In the genomic region with DNA sequence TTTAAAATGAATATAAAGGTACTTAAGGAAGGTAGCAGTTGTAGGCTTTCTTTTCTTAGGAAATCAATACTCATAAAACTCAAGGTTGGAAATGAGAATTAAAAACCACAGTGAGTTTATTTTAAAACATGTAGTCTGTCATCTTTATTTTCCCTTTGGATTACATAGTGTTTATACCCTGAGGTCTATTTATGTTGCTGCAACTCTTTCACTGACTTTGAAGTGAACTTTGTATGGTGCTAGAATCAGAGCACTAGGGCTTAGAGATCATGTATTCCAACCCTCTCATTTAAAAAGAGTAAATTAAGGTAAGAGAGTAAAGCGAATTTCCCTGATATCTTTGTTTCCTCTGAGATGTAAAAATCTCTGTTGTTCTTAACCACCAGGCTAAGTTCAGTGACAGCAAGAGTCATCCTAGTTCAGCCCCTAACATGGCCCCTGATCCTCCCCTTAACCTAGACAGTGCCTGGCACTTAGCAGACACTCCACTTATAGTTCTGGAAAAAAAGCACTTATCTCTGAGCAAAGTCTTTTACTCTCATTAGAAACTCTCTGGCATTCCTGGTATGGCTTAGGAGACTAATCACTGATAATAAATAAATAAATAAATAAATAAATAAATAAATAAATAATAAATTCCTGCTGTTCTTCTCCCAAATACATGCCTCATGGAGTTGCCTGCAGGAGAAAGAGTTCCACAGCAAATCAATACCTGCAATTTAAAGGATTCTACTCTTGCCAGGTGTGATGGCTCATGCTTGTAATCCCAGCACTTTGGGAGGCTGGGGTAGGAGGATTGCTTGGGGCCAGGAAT, we compare ENCODE assay signal across 19 cellular contexts. TPM values are rescaled to one million over a fixed set of nuclear protein-coding genes. Genes with fewer than 3 reads are reported as not detected.
"Had no signal": no experiment of that assay in that cellular context is flagged by ENCODE, and none has a peak within 500 bp of the region (broad histone marks: within the 10 kb centered on the region; RNA-seq: fewer than 3 reads in every experiment).

No MANE protein-coding gene starts in this region.

- H3K36me3 ChIP-seq: brain microvascular endothelial cell, gastrocnemius medialis, left lung, neutrophil, right atrium auricular region, upper lobe of left lung had no signal

- H3K9me3 ChIP-seq: gastrocnemius medialis, left lung, neutrophil, right atrium auricular region, upper lobe of left lung had no signal

- FAIRE-seq: kidney had no signal

- H3K4me3 ChIP-seq: gastrocnemius medialis, left lung, right atrium auricular region, upper lobe of left lung had no signal

- H3K4me1 ChIP-seq: right atrium auricular region had no signal

- DNase-seq: activated CD4-positive, alpha-beta T cell treated with anti-CD3 and anti-CD28 coated beads for 4 hours; activated CD8-positive, alpha-beta memory T cell treated with anti-CD3 and anti-CD28 coated beads, Interleukin-2, amount 50 U/mL, for 48 hours; activated naive CD8-positive, alpha-beta T cell treated with anti-CD3 and anti-CD28 coated beads for 36 hours; anterior cingulate cortex; brain microvascular endothelial cell; dermis blood vessel endothelial cell; effector memory CD8-positive, alpha-beta T cell; gastrocnemius medialis; kidney; left lung; stimulated activated CD4-positive, alpha-beta T cell treated with anti-CD3 and anti-CD28 coated beads, Interleukin-15, amount 100 ng/mL, for 24 hours; stimulated activated CD4-positive, alpha-beta T cell treated with anti-CD3 and anti-CD28 coated beads, Interleukin-4, amount 100 ng/mL, for 1 hour; stimulated activated naive CD4-positive, alpha-beta T cell; T-helper 17 cell; upper lobe of left lung had no signal

- H3K27ac ChIP-seq: brain microvascular endothelial cell, gastrocnemius medialis, left lung, neutrophil, right atrium auricular region, upper lobe of left lung had no signal

- ATAC-seq: effector memory CD8-positive, alpha-beta T cell; gastrocnemius medialis; left lung; naive thymus-derived CD8-positive, alpha-beta T cell; T-helper 17 cell had no signal

- H3K27me3 ChIP-seq: brain microvascular endothelial cell, gastrocnemius medialis, left lung, neutrophil, right atrium auricular region, upper lobe of left lung had no signal

RNA-seq across cellular contexts. Expression of gene PPP1R1C, which starts 33.0 kb away (rescaled TPM):
- total RNA-seq: activated naive CD8-positive, alpha-beta T cell treated with anti-CD3 and anti-CD28 coated beads for 36 hours; activated T-helper 1 cell treated with anti-CD3 and anti-CD28 coated beads, Interleukin-12 subunit alpha, Interleukin-12 subunit beta, Interleukin-2, Interleukin-4 antibody, amounts not matched to agents 30 ng/mL and 10 ng/mL and 1 ng/mL, durations not matched to agents 14 hours and 24 hours and 36 hours; gastrocnemius medialis; naive thymus-derived CD8-positive, alpha-beta T cell; T-helper 17 cell had no signal
- polyA plus RNA-seq: naive thymus-derived CD8-positive, alpha-beta T cell had no signal
